20 cellular contexts compared by ENCODE assay signal in genomic region chr4:30262379-30262778, GRCh38.
DNase-seq lines count a peak whose midpoint lies in the region; ATAC-seq and TF ChIP-seq lines count a peak whose summit lies in the region.
"Had no signal": no experiment of that assay in that cellular context is flagged by ENCODE, and none has a peak within 500 bp of the region (broad histone marks: within the 10 kb centered on the region; RNA-seq: fewer than 3 reads in every experiment).

No MANE protein-coding gene starts in this region.

- POLR2A ChIA-PET in HCT116 (lab: Charles Lee) (no interaction called here), HEK293T (lab: Yijun Ruan, JAX) (no interaction called here)

- H3K4me3 ChIP-seq in HCT116 (replicated peaks in 1 of 2; ENCODE audit: low read depth in 1 of 2, low read length in 2 of 2) = no peak overlapping the region
- no peak overlapping the region for H3K4me3 ChIP-seq in SU-DHL-6 (ENCODE audit: insufficient read depth, low read length, poor library complexity, severe bottlenecking)
- H3K4me3 ChIP-seq in epithelial cell of esophagus (ENCODE audit: low read length) = no peak overlapping the region
- H3K4me3 ChIP-seq: A549; BLaER1 treated with 17β-estradiol and CSF1 and Interleukin-3, amounts not matched to agents 10 nM and 100 nM; HAP-1 had no signal

- H3F3A ChIP-seq in SU-DHL-6 (ENCODE audit: insufficient read depth) = no peaks in the 10 kb centered on the region

- H3K27me3 ChIP-seq in HCT116 (ENCODE audit: insufficient read depth, low read length) (no peaks in the 10 kb centered on the region), SU-DHL-6 (ENCODE audit: low read length) (no peaks in the 10 kb centered on the region)
- H3K27me3 ChIP-seq: BE2C; BLaER1 treated with 17β-estradiol and CSF1 and Interleukin-3, amounts not matched to agents 10 nM and 100 nM had no signal

- no peak for TF ChIP-seq CTCF in HCT116 (IDR thresholded peaks at IDR 0.05 in 2 of 3, conservative IDR thresholded peaks at IDR 0.05 in 1 of 3; ENCODE audit: borderline replicate concordance in 1 of 3, insufficient read depth in 1 of 3, low read depth in 2 of 3, low read length in 2 of 3)
- no peak for TF ChIP-seq CTCF in SU-DHL-6 (IDR thresholded peaks at IDR 0.05; ENCODE audit: insufficient read depth, low read length, poor library complexity, severe bottlenecking)
- no peak for TF ChIP-seq CTCF in epithelial cell of esophagus (IDR thresholded peaks at IDR 0.05; ENCODE audit: insufficient read depth, low read depth, low read length, missing control alignments)

- ATAC-seq in HCT116 = no peak
- ATAC-seq: A549 had no signal

- H4K20me1 ChIP-seq in HCT116 (ENCODE audit: insufficient read depth) = no peaks in the 10 kb centered on the region
- H4K20me1 ChIP-seq in SU-DHL-6 (ENCODE audit: low read depth, low read length) = no peaks in the 10 kb centered on the region
- H4K20me1 ChIP-seq: BLaER1 treated with 17β-estradiol and CSF1 and Interleukin-3, amounts not matched to agents 10 nM and 100 nM had no signal

- BruUV-seq in HCT116 (replicated peaks; lab: Mats Ljungman, UMichigan) = no TSS peak

- H3K4me2 ChIP-seq in HCT116 (ENCODE audit: low read length) (no peak overlapping the region), SU-DHL-6 (ENCODE audit: low read depth, low read length, poor library complexity, severe bottlenecking) (no peak overlapping the region)
- H3K4me2 ChIP-seq: A549; BLaER1 treated with 17β-estradiol and CSF1 and Interleukin-3, amounts not matched to agents 10 nM and 100 nM had no signal

- no peaks in the 10 kb centered on the region for H3K9me3 ChIP-seq in HCT116 (ENCODE audit: control insufficient read depth in 1 of 2, insufficient read depth in 1 of 2, low read depth in 1 of 2, low read length in 2 of 2)
- H3K9me3 ChIP-seq in SU-DHL-6 (ENCODE audit: insufficient read depth, low read length) = no peaks in the 10 kb centered on the region
- H3K9me3 ChIP-seq: A549; BE2C; BLaER1 treated with 17β-estradiol and CSF1 and Interleukin-3, amounts not matched to agents 10 nM and 100 nM; HAP-1 had no signal

- RAD21 ChIA-PET in HCT116 (lab: Charles Lee; ENCODE audit: low non-redundant PET in 1 of 2, low total read pairs in 2 of 2, uncharacterized antibody in 2 of 2, unreplicated experiment in 2 of 2) = no interaction called here

- no peak for TF ChIP-seq POLR2A in HCT116 (IDR thresholded peaks at IDR 0.05; ENCODE audit: borderline replicate concordance, extremely low read depth, insufficient read depth, insufficient read length)

- no peaks in the 10 kb centered on the region for H3K4me1 ChIP-seq in HCT116 (ENCODE audit: control insufficient read depth in 1 of 2, insufficient read depth in 2 of 2, low read length in 2 of 2)
- H3K4me1 ChIP-seq: A549, BE2C, HAP-1 had no signal

- no peak overlapping the region for H3K9ac ChIP-seq in HCT116 (ENCODE audit: low read length)
- no peak overlapping the region for H3K9ac ChIP-seq in SU-DHL-6 (ENCODE audit: low read length)
- H3K9ac ChIP-seq: BLaER1 treated with 17β-estradiol and CSF1 and Interleukin-3, amounts not matched to agents 10 nM and 100 nM had no signal

- H2AFZ ChIP-seq in HCT116 (ENCODE audit: low read depth, low read length, poor library complexity, severe bottlenecking) = peak overlapping the region; percentile 51
- peak overlapping the region; percentile 22 for H2AFZ ChIP-seq in SU-DHL-6 (ENCODE audit: low read depth, low read length, severe bottlenecking)

- intact Hi-C loops in HCT116 (cut with micrococcal nuclease) = no loop called here

- H3K36me3 ChIP-seq in HCT116 (ENCODE audit: control insufficient read depth in 1 of 2, insufficient read depth in 2 of 2, low read length in 2 of 2) (no peaks in the 10 kb centered on the region), SU-DHL-6 (ENCODE audit: low read length) (no peaks in the 10 kb centered on the region)
- H3K36me3 ChIP-seq: BE2C; BLaER1 treated with 17β-estradiol and CSF1 and Interleukin-3, amounts not matched to agents 10 nM and 100 nM; HAP-1 had no signal

- H3K79me2 ChIP-seq in HCT116 (ENCODE audit: insufficient read depth, low read length) (no peaks in the 10 kb centered on the region), SU-DHL-6 (ENCODE audit: insufficient read depth, low read length) (no peaks in the 10 kb centered on the region)

- no peak for DNase-seq in HCT116 (ENCODE audit: low read depth, low spot score)
- DNase-seq in epithelial cell of esophagus (ENCODE audit: low read depth) = peak; percentile 46
- DNase-seq in HEK293T (ENCODE audit: extremely low spot score) = no peak
- DNase-seq in NCI-H345 treated with DMSO at 0.1 percent for 48 hours (lab: John Stamatoyannopoulos, UW; ENCODE audit: unreplicated experiment) = no peak
- no peak for DNase-seq in OCI-M2 (lab: John Stamatoyannopoulos, UW; ENCODE audit: unreplicated experiment)
- DNase-seq in NCI-H1436 treated with DMSO at 0.1 percent for 48 hours (lab: John Stamatoyannopoulos, UW) = no peak
- DNase-seq: 8988T; ACHN; AML-193; BE2C; CD4-positive, alpha-beta T cell; CD8-positive, alpha-beta memory T cell; DMS 273 treated with DMSO at 0.1 percent for 48 hours; DMS79; EL; GOT3 had no signal

- H3K9me2 ChIP-seq in HCT116 (ENCODE audit: insufficient read depth) = no peaks in the 10 kb centered on the region
- no peaks in the 10 kb centered on the region for H3K9me2 ChIP-seq in SU-DHL-6 (replicated peaks; ENCODE audit: insufficient read depth, low read length)

- no peak for TF ChIP-seq RAD21 in HCT116 (IDR thresholded peaks at IDR 0.05; ENCODE audit: low read depth)

- H3K27ac ChIP-seq in HCT116 (ENCODE audit: low read depth, low read length) (no peak overlapping the region), SU-DHL-6 (ENCODE audit: low read depth, low read length) (no peak overlapping the region)
- H3K27ac ChIP-seq: A549; BLaER1 treated with 17β-estradiol and CSF1 and Interleukin-3, amounts not matched to agents 10 nM and 100 nM had no signal

- CTCF ChIA-PET in HCT116 (lab: Charles Lee) = no interaction called here
- CTCF ChIA-PET in HEK293T (lab: Yijun Ruan, JAX) = no interaction called here

TF ChIP-seq in HCT116, 20 proteins besides CTCF, POLR2A, EP300 and RAD21:
- TF ChIP-seq CEBPB (IDR thresholded peaks at IDR 0.05; ENCODE audit: low read depth) (no peak), JUND (IDR thresholded peaks at IDR 0.05) (no peak), ZFX (IDR thresholded peaks at IDR 0.05) (no peak), MAX (IDR thresholded peaks at IDR 0.05) (no peak), EGR1 (IDR thresholded peaks at IDR 0.05; ENCODE audit: low read depth) (no peak), POLR2AphosphoS5 (IDR thresholded peaks at IDR 0.05; ENCODE audit: low read depth, low read length) (no peak)

TF ChIP-seq in HEK293T, 16 proteins besides CTCF, POLR2A, EP300 and RAD21:
- TF ChIP-seq LEF1 (IDR thresholded peaks at IDR 0.05; ENCODE audit: borderline replicate concordance) (no peak), FOXM1 (IDR thresholded peaks at IDR 0.05; ENCODE audit: borderline replicate concordance) (no peak), L3MBTL2 (conservative IDR thresholded peaks at IDR 0.05) (no peak), SUZ12 (IDR thresholded peaks at IDR 0.05) (no peak), ARNT (IDR thresholded peaks at IDR 0.05) (no peak), FOXA1 (IDR thresholded peaks at IDR 0.05) (no peak), CTBP1 (IDR thresholded peaks at IDR 0.05; ENCODE audit: borderline replicate concordance) (no peak), SP1 (IDR thresholded peaks at IDR 0.05) (no peak), FOXK2 (IDR thresholded peaks at IDR 0.05) (no peak)
